1 cellular context compared by ENCODE assay signal in genomic region chr10:21525367-21526183, GRCh38.
TF ChIP-seq lines count a peak whose summit lies in the region.

Gene SKIDA1, minus strand, starts transcription at chr10:21525682. Its CDS starts 7,860 bp downstream, at chr10:21517822.

TF ChIP-seq in HepG2, 621 proteins besides CTCF, POLR2A, EP300 and RAD21 (continued from another document and continues in another):
- TF ChIP-seq DZIP1 (CRISPR knock-in tag; IDR thresholded peaks at IDR 0.05) (0 out of 2 replicates have a peak, but pooled peaks have one; percentile 52), AKAP8 (CRISPR knock-in tag; IDR thresholded peaks at IDR 0.05) (peak; percentile 26; the same call in 1 of the 2 replicates), ZFY (CRISPR knock-in tag; IDR thresholded peaks at IDR 0.05) (no peak; the same call in 1 of the 2 replicates), PHF5A (CRISPR knock-in tag; IDR thresholded peaks at IDR 0.05; ENCODE audit: low read depth, unreplicated experiment) (peak; percentile 77), DRAP1 (CRISPR knock-in tag; IDR thresholded peaks at IDR 0.05) (peak; percentile 54), ZMAT3 (CRISPR knock-in tag; conservative IDR thresholded peaks at IDR 0.05) (peak; percentile 75; the same call in 1 of the 2 replicates), MED1 (CRISPR knock-in tag; IDR thresholded peaks at IDR 0.05) (peak; percentile 71), MTA3 (CRISPR knock-in tag; IDR thresholded peaks at IDR 0.05) (no peak), MTF2 (CRISPR knock-in tag; IDR thresholded peaks at IDR 0.05; ENCODE audit: borderline replicate concordance) (peak; percentile 75; the same call in 1 of the 2 replicates), MXI1 (IDR thresholded peaks at IDR 0.05; ENCODE audit: borderline replicate concordance, low read depth, low read length) (peak; percentile 55; the same call in 2 of the 3 replicates), TFAP4 (IDR thresholded peaks at IDR 0.05; ENCODE audit: borderline replicate concordance, low read depth) (no peak), TRAFD1 (CRISPR knock-in tag; IDR thresholded peaks at IDR 0.05; ENCODE audit: borderline replicate concordance) (peak; percentile 92; the same call in 1 of the 2 replicates), USF2 (IDR thresholded peaks at IDR 0.05; ENCODE audit: low read depth, low read length) (peak; percentile 56; the same call in 1 of the 2 replicates), USF2 (CRISPR knock-in tag; IDR thresholded peaks at IDR 0.05; ENCODE audit: borderline replicate concordance) (peak; percentile 79; the same call in 1 of the 2 replicates), SMAD9 (CRISPR knock-in tag; IDR thresholded peaks at IDR 0.05) (no peak), ZNF589 (CRISPR knock-in tag; conservative IDR thresholded peaks at IDR 0.05) (no peak; the same call in none of the 2 replicates), ZNF142 (CRISPR knock-in tag; IDR thresholded peaks at IDR 0.05) (no peak; the same call in 1 of the 2 replicates), ARNTL (CRISPR knock-in tag; IDR thresholded peaks at IDR 0.05) (peak; percentile 58; the same call in 1 of the 2 replicates), ZNF691 (CRISPR knock-in tag; IDR thresholded peaks at IDR 0.05; ENCODE audit: borderline replicate concordance, low read depth) (no peak), NFIC (IDR thresholded peaks at IDR 0.05; ENCODE audit: low read length) (no peak), THAP9 (CRISPR knock-in tag; IDR thresholded peaks at IDR 0.05; ENCODE audit: borderline replicate concordance) (peak; percentile 58; the same call in 1 of the 2 replicates), BRD4 (CRISPR knock-in tag; IDR thresholded peaks at IDR 0.05) (peak; percentile 76; the same call in 1 of the 2 replicates), GLMP (CRISPR knock-in tag; IDR thresholded peaks at IDR 0.05; ENCODE audit: borderline replicate concordance) (no peak), ZNF704 (CRISPR knock-in tag; IDR thresholded peaks at IDR 0.05; ENCODE audit: borderline replicate concordance) (0 out of 2 replicates have a peak, but pooled peaks have one; percentile 19), ZNF879 (CRISPR knock-in tag; IDR thresholded peaks at IDR 0.05) (peak; percentile 91), NKX3-1 (CRISPR knock-in tag; IDR thresholded peaks at IDR 0.05) (no peak; the same call in 1 of the 2 replicates), ZNF264 (CRISPR knock-in tag; IDR thresholded peaks at IDR 0.05) (no peak), CHD4 (IDR thresholded peaks at IDR 0.05; ENCODE audit: borderline replicate concordance, low read length) (no peak), SUZ12 (IDR thresholded peaks at IDR 0.05; ENCODE audit: low read depth, low read length) (peak; percentile 43), ZNF570 (CRISPR knock-in tag; IDR thresholded peaks at IDR 0.05; ENCODE audit: borderline replicate concordance) (no peak; the same call in 1 of the 2 replicates), YEATS4 (CRISPR knock-in tag; IDR thresholded peaks at IDR 0.05; ENCODE audit: borderline replicate concordance) (peak; percentile 94), SYNCRIP (IDR thresholded peaks at IDR 0.05; ENCODE audit: insufficient read depth, low read depth, low read length) (no peak), CEBPB (IDR thresholded peaks at IDR 0.05; ENCODE audit: borderline replicate concordance, low read depth, low read length) (no peak), ZNF446 (CRISPR knock-in tag; IDR thresholded peaks at IDR 0.05) (peak; percentile 19; the same call in 1 of the 2 replicates), ZNF121 (CRISPR knock-in tag; IDR thresholded peaks at IDR 0.05) (no peak), SNAPC5 (CRISPR knock-in tag; IDR thresholded peaks at IDR 0.05; ENCODE audit: borderline replicate concordance) (peak; percentile 40; the same call in 1 of the 2 replicates), SIN3B (IDR thresholded peaks at IDR 0.05; ENCODE audit: low read length) (no peak), PITX1 (CRISPR knock-in tag; IDR thresholded peaks at IDR 0.05) (peak; percentile 96), RBFOX2 (IDR thresholded peaks at IDR 0.05; ENCODE audit: low read depth, low read length) (peak; percentile 96), CEBPG (CRISPR knock-in tag; IDR thresholded peaks at IDR 0.05) (peak; percentile 43; the same call in 1 of the 2 replicates)
